ENCODE assay signal across 9 cellular contexts in the genomic region with DNA sequence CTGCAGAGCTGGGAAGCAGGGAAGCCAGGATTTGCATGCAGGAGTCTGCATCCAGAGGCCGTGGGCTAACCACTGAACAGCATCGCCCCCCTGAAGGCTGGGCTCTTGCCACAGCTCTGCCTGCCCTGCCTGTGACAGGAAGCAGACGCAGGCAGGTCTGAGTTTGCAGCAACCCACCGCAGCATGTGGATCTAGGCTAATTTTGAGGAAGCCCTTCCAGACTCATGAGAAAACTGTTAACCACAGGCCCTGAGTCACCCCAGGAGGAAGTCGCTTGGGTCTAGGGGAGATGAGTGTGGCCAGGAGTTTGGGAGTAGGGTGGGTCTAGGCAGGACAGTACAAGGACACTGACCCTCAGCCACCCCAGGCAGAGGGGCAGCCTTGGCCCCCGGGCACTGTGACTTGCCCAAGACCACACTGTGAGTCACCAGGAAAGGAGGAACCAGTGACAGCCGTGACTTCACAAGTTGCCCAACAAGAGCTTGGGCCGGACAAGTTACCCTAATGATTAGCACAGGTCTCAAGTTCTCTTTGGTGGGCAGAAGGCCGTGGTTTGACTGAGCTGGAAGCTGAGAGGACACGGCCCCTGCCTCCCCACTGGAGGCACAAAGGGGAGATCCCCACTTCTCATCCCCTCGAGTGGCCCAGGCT. TPM values are rescaled to one million over a fixed set of nuclear protein-coding genes. Genes with fewer than 3 reads are reported as not detected.
A peak's percentile ranks its signal among the peaks of the same experiment; 100 is the strongest.
DNase-seq lines count a peak whose midpoint lies in the region; ATAC-seq and TF ChIP-seq lines count a peak whose summit lies in the region.
"Had no signal": no experiment of that assay in that cellular context is flagged by ENCODE, and none has a peak within 500 bp of the region (broad histone marks: within the 10 kb centered on the region; RNA-seq: fewer than 3 reads in every experiment).

No MANE protein-coding gene starts in this region.

- peak overlapping the region; percentile 47 to 70 (median 60) for H3K4me3 ChIP-seq in Peyer's patch

- no peaks in the 10 kb centered on the region for H3K36me3 ChIP-seq in Peyer's patch

- peak; percentile 70 for DNase-seq in GM04504 (ENCODE audit: low read depth)
- DNase-seq in Peyer's patch: peak in 2 of 3 donors; percentile 90 to 92
- peak; percentile 87 for DNase-seq in activated effector memory CD4-positive, alpha-beta T cell treated with anti-CD3 and anti-CD28 coated beads, Interleukin-2, amount 50 U/mL, for 16 hours
- peak; percentile 92 for DNase-seq in glomerular visceral epithelial cell (ENCODE audit: extremely low spot score)
- no peak for DNase-seq in sciatic nerve (ENCODE audit: low spot score)
- DNase-seq in NCI-H2196 treated with DMSO at 0.1 percent for 48 hours (lab: John Stamatoyannopoulos, UW; ENCODE audit: unreplicated experiment): no peak
- DNase-seq in NCI-H128 (lab: John Stamatoyannopoulos, UW; ENCODE audit: unreplicated experiment): no peak

- peak overlapping the region; percentile 81 to 97 (median 88) for H3K27ac ChIP-seq in Peyer's patch

- ATAC-seq in sciatic nerve (peak; percentile 79), HG03378 (IDR thresholded peaks at IDR 0.05; ENCODE audit: unreplicated experiment) (no peak)

- TF ChIP-seq POLR2A in Peyer's patch (IDR thresholded peaks at IDR 0.05): peak in 1 of 2 donors; percentile 33

- H3K27me3 ChIP-seq in Peyer's patch: no peaks in the 10 kb centered on the region

- intact Hi-C loops in sciatic nerve (cut with DNase I): no loop called here

- no peaks in the 10 kb centered on the region for H3K9me3 ChIP-seq in Peyer's patch

- H3K4me1 ChIP-seq in Peyer's patch: peaks cover 0 to 52% (median 21%) of the 10 kb centered on the region in 4 donors

- TF ChIP-seq CTCF in Peyer's patch (IDR thresholded peaks at IDR 0.05): no peak

RNA-seq across cellular contexts. Expression of gene LAPTM5, which starts 0.9 kb away (rescaled TPM):
- total RNA-seq in Peyer's patch (10 to 100 TPM; 10.3 to 77.6 (median 18.3) TPM), sciatic nerve (65.0 TPM)

RNA-seq across cellular contexts. Expression of gene MATN1, which starts 33.3 kb away (rescaled TPM):
- total RNA-seq in Peyer's patch: not detected
- total RNA-seq in sciatic nerve: 0.18 TPM
- total RNA-seq: T-helper 2 cell treated with Interferon-gamma antibody and Interleukin-4, amounts not matched to agents 100 ng/mL and 5 ng/mL, for 36 hours had no signal

Comparison
In these comparisons a context has a peak if more than half of its experiments do, and no peak if none do; other contexts are left out.
1. DNase-seq: peak in GM04504 (single experiment), Peyer's patch (2 of 3), activated effector memory CD4-positive, alpha-beta T cell treated with anti-CD3 and anti-CD28 coated beads, Interleukin-2, amount 50 U/mL, for 16 hours (single experiment) and glomerular visceral epithelial cell (single experiment); none in sciatic nerve (single experiment), NCI-H2196 treated with DMSO at 0.1 percent for 48 hours (single experiment) and NCI-H128 (single experiment).